ENCODE assay signal across 8 cellular contexts in genomic region chr17:17935321-17936271, GRCh38. TPM values are rescaled to one million over a fixed set of nuclear protein-coding genes. Genes with fewer than 3 reads are reported as not detected.
A peak's percentile ranks its signal among the peaks of the same experiment; 100 is the strongest.
DNase-seq lines count a peak whose midpoint lies in the region; ATAC-seq lines count a peak whose summit lies in the region.
"Had no signal": no experiment of that assay in that cellular context is flagged by ENCODE, and none has a peak within 500 bp of the region (broad histone marks: within the 10 kb centered on the region; RNA-seq: fewer than 3 reads in every experiment).

No MANE protein-coding gene starts in this region.

- peak; percentile 27 for ATAC-seq in activated CD8-positive, alpha-beta T cell treated with anti-CD3 and anti-CD28 coated beads, Interleukin-2, amount 10 ng/mL, durations not matched to agents 7 days and 5 days
- ATAC-seq in GM21737 (IDR thresholded peaks at IDR 0.05; ENCODE audit: unreplicated experiment) = no peak

- H3K4me3 ChIP-seq in subcutaneous abdominal adipose tissue (ENCODE audit: low read depth in 1 of 5, low read length in 5 of 5) = no peak overlapping the region

- no peaks in the 10 kb centered on the region for H3K27me3 ChIP-seq in subcutaneous abdominal adipose tissue (ENCODE audit: control insufficient read depth in 5 of 5, insufficient read depth in 4 of 5, low read length in 5 of 5)

- peak overlapping the region in 1 of 5 donors; percentile 25 for H3K9ac ChIP-seq in subcutaneous abdominal adipose tissue (ENCODE audit: low read length in 5 of 5)

- no peaks in the 10 kb centered on the region for H3K36me3 ChIP-seq in subcutaneous abdominal adipose tissue (ENCODE audit: control insufficient read depth in 5 of 5, insufficient read depth in 5 of 5, low read length in 5 of 5)

- H3K4me1 ChIP-seq in subcutaneous abdominal adipose tissue (ENCODE audit: control insufficient read depth in 5 of 5, insufficient read depth in 5 of 5, low read length in 5 of 5) = peaks cover 0 to 37% (median 20%) of the 10 kb centered on the region in 5 donors

- H3K4me1 Mint-ChIP-seq in activated CD8-positive, alpha-beta T cell treated with anti-CD3 and anti-CD28 coated beads, Interleukin-2, amount 10 ng/mL, durations not matched to agents 7 days and 5 days (ENCODE audit: low read depth) = peaks cover 23% of the 10 kb centered on the region

- peak overlapping the region; percentile 48 for H3K27ac ChIP-seq in subcutaneous abdominal adipose tissue (ENCODE audit: low read depth, low read length)

- DNase-seq in HT1080 (ENCODE audit: low read depth) (peak; percentile 84), iris pigment epithelial cell (ENCODE audit: low read depth) (peak; percentile 95), NCI-H1436 treated with DMSO at 0.1 percent for 48 hours (lab: John Stamatoyannopoulos, UW) (no peak)
- DNase-seq in activated CD8-positive, alpha-beta T cell treated with anti-CD3 and anti-CD28 coated beads, Interleukin-2, amount 10 ng/mL, durations not matched to agents 7 days and 5 days = no peak
- DNase-seq in stimulated activated CD4-positive, alpha-beta T cell treated with anti-CD3 and anti-CD28 coated beads, Interleukin-1b, Interleukin-23, amount 100 ng/mL, for 48 hours = no peak
- DNase-seq: NCI-H82 had no signal

- no peaks in the 10 kb centered on the region for H3K9me3 ChIP-seq in subcutaneous abdominal adipose tissue (ENCODE audit: control insufficient read depth in 5 of 5, low read length in 5 of 5)

- H3K36me3 Mint-ChIP-seq in activated CD8-positive, alpha-beta T cell treated with anti-CD3 and anti-CD28 coated beads, Interleukin-2, amount 10 ng/mL, durations not matched to agents 7 days and 5 days (ENCODE audit: low read depth) = no peaks in the 10 kb centered on the region

- CTCF ChIA-PET in activated CD8-positive, alpha-beta T cell treated with anti-CD3 and anti-CD28 coated beads, Interleukin-2, amount 10 ng/mL, durations not matched to agents 7 days and 5 days (lab: Charles Lee) = interaction anchor here (0.7 to 2.2 kb wide), 8 partner anchors 8 to 99 kb away, joined by 3 to 13 read pairs (median 5); partner anchors contain the start of genes DRC3 and TOM1L2

- POLR2A ChIA-PET in activated CD8-positive, alpha-beta T cell treated with anti-CD3 and anti-CD28 coated beads, Interleukin-2, amount 10 ng/mL, durations not matched to agents 7 days and 5 days (lab: Charles Lee) = interaction anchor here (1.0 to 1.2 kb wide), 2 partner anchors 22 to 99 kb away, joined by 3 read pairs; no protein-coding TSS in a partner anchor

- H3K4me3 Mint-ChIP-seq in activated CD8-positive, alpha-beta T cell treated with anti-CD3 and anti-CD28 coated beads, Interleukin-2, amount 10 ng/mL, durations not matched to agents 7 days and 5 days = no peak overlapping the region

- H3K27ac Mint-ChIP-seq in activated CD8-positive, alpha-beta T cell treated with anti-CD3 and anti-CD28 coated beads, Interleukin-2, amount 10 ng/mL, durations not matched to agents 7 days and 5 days = peak overlapping the region; percentile 39

- H3K9me3 Mint-ChIP-seq in activated CD8-positive, alpha-beta T cell treated with anti-CD3 and anti-CD28 coated beads, Interleukin-2, amount 10 ng/mL, durations not matched to agents 7 days and 5 days (ENCODE audit: insufficient read depth) = no peaks in the 10 kb centered on the region

- H3K27me3 Mint-ChIP-seq in activated CD8-positive, alpha-beta T cell treated with anti-CD3 and anti-CD28 coated beads, Interleukin-2, amount 10 ng/mL, durations not matched to agents 7 days and 5 days (ENCODE audit: low read depth) = no peaks in the 10 kb centered on the region

RNA-seq across cellular contexts. Expression of gene TOM1L2, which starts 36.6 kb away (rescaled TPM):
- 13.5 and 17.5 TPM in 2 replicates for total RNA-seq in HT1080 (2014; rRNA removed; shearing (Covaris generic))
- polyA plus RNA-seq in HT1080 (2015; cell fraction: cytosol; rRNA removed) = 14.8 and 21.7 TPM in 2 replicates
- polyA plus RNA-seq in HT1080 (2015; cell fraction: nucleus; rRNA removed) = 38.6 and 45.3 TPM in 2 replicates
- 10 to 100 TPM; 22.1 to 25.0 TPM for total RNA-seq in activated CD8-positive, alpha-beta T cell treated with anti-CD3 and anti-CD28 coated beads, Interleukin-2, amount 10 ng/mL, durations not matched to agents 7 days and 5 days

RNA-seq across cellular contexts. Expression of gene DRC3, which starts 37.1 kb away (rescaled TPM):
- 0.47 and 1.1 TPM in 2 replicates for total RNA-seq in HT1080 (2014; rRNA removed; shearing (Covaris generic))
- polyA plus RNA-seq in HT1080 (2015; cell fraction: cytosol; rRNA removed) = 0.23 and 1.6 TPM in 2 replicates
- 3.0 and 3.1 TPM in 2 replicates for polyA plus RNA-seq in HT1080 (2015; cell fraction: nucleus; rRNA removed)
- under 1 TPM; 0.70 to 0.95 TPM for total RNA-seq in activated CD8-positive, alpha-beta T cell treated with anti-CD3 and anti-CD28 coated beads, Interleukin-2, amount 10 ng/mL, durations not matched to agents 7 days and 5 days

Comparison
In these comparisons a context has a peak if more than half of its experiments do, and no peak if none do; other contexts are left out.
1. DNase-seq: peak in HT1080 (single experiment) and iris pigment epithelial cell (single experiment); none in activated CD8-positive, alpha-beta T cell treated with anti-CD3 and anti-CD28 coated beads, Interleukin-2, amount 10 ng/mL, durations not matched to agents 7 days and 5 days (single experiment), NCI-H1436 treated with DMSO at 0.1 percent for 48 hours (single experiment) and stimulated activated CD4-positive, alpha-beta T cell treated with anti-CD3 and anti-CD28 coated beads, Interleukin-1b, Interleukin-23, amount 100 ng/mL, for 48 hours (single experiment).